18 cellular contexts compared by ENCODE assay signal in the genomic region with DNA sequence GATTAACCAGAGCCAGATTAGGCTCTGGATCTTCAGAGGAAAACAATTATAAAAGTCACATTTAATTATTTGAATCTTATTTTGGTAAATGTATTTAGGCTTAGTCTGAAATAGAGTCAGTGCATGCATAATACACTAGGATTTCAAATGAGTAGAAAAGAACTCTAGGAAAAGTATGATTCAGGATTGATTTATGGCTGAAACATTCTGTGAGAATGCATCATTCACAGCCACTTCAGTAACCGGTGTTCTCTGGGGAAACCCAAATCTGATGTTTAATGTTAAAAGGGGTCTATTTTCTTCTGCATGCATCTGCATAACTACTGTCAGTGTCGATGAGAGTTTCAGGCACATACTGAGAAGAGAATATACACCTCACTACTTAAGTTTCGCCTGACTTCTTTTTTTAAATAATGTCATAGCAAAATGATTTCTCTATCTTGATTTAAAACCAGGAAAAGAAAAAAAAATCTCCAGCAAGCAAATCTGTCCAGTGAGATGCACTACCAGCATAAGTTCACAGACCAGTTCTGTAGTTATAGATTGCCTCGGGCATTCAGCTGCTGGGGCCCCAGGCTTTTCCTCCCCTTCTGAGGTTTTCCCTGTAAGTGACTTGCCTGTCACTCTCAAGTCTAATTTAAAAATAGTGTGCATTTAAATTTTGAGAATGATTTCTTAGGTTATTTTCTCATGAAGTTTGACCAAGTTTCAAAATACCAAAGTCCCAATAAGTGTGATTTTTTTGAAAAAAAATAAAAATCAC.
A peak's percentile ranks its signal among the peaks of the same experiment; 100 is the strongest.
DNase-seq lines count a peak whose midpoint lies in the region; ATAC-seq and TF ChIP-seq lines count a peak whose summit lies in the region.
"Had no signal": no experiment of that assay in that cellular context is flagged by ENCODE, and none has a peak within 500 bp of the region (broad histone marks: within the 10 kb centered on the region; RNA-seq: fewer than 3 reads in every experiment).

No MANE protein-coding gene starts in this region.

- H3K4me1 ChIP-seq in SJCRH30 (no peaks in the 10 kb centered on the region), foreskin keratinocyte (no peaks in the 10 kb centered on the region)
- no peaks in the 10 kb centered on the region for H3K4me1 ChIP-seq in naive thymus-derived CD4-positive, alpha-beta T cell (ENCODE audit: control insufficient read depth in 2 of 2, insufficient read depth in 2 of 2, low read length in 2 of 2)
- H3K4me1 ChIP-seq: Peyer's patch had no signal

- H3K36me3 ChIP-seq in SJCRH30: no peaks in the 10 kb centered on the region
- no peaks in the 10 kb centered on the region for H3K36me3 ChIP-seq in naive thymus-derived CD4-positive, alpha-beta T cell (ENCODE audit: control insufficient read depth in 2 of 3, insufficient read depth in 3 of 3, low read length in 3 of 3)
- H3K36me3 ChIP-seq: Peyer's patch had no signal

- no peak overlapping the region for H3K4me3 ChIP-seq in SJCRH30
- no peak overlapping the region for H3K4me3 ChIP-seq in naive thymus-derived CD4-positive, alpha-beta T cell (ENCODE audit: low read length)
- H3K4me3 ChIP-seq: Peyer's patch had no signal

- no peaks in the 10 kb centered on the region for H3K27me3 ChIP-seq in SJCRH30
- H3K27me3 ChIP-seq in foreskin keratinocyte: no peaks in the 10 kb centered on the region
- no peaks in the 10 kb centered on the region for H3K27me3 ChIP-seq in naive thymus-derived CD4-positive, alpha-beta T cell (ENCODE audit: control insufficient read depth in 2 of 2, insufficient read depth in 2 of 2, low read length in 2 of 2)
- H3K27me3 ChIP-seq: Peyer's patch had no signal

- H3K27ac ChIP-seq in SJCRH30 (no peak overlapping the region), foreskin keratinocyte (no peak overlapping the region)
- no peak overlapping the region for H3K27ac ChIP-seq in naive thymus-derived CD4-positive, alpha-beta T cell (ENCODE audit: low read depth, low read length)
- H3K27ac ChIP-seq: Peyer's patch had no signal

- H3K9me3 Mint-ChIP-seq in activated T-cell treated with anti-CD3 and anti-CD28 coated beads, Interleukin-2, amount 50 U/mL, for 72 hours: no peaks in the 10 kb centered on the region
- peaks cover 0 to 3% (median 0%) of the 10 kb centered on the region in 11 donors for H3K9me3 Mint-ChIP-seq in naive thymus-derived CD4-positive, alpha-beta T cell

- no peaks in the 10 kb centered on the region for H3K9me3 ChIP-seq in SJCRH30 (replicated peaks)
- H3K9me3 ChIP-seq in naive thymus-derived CD4-positive, alpha-beta T cell (ENCODE audit: control insufficient read depth in 2 of 3, low read length in 3 of 3): no peaks in the 10 kb centered on the region
- H3K9me3 ChIP-seq: Peyer's patch had no signal

- no peaks in the 10 kb centered on the region for H3K4me1 Mint-ChIP-seq in activated T-cell treated with anti-CD3 and anti-CD28 coated beads, Interleukin-2, amount 50 U/mL, for 72 hours (ENCODE audit: low read depth)
- H3K4me1 Mint-ChIP-seq in naive thymus-derived CD4-positive, alpha-beta T cell: no peaks in the 10 kb centered on the region
- H3K4me1 Mint-ChIP-seq: B cell; CD4-positive, CD25-positive, alpha-beta regulatory T cell had no signal

- peak; percentile 87 for ATAC-seq in foreskin keratinocyte
- ATAC-seq in activated T-cell treated with anti-CD3 and anti-CD28 coated beads, Interleukin-2, amount 50 U/mL, for 72 hours (replicated peaks in 1 of 2): no peak
- no peak for ATAC-seq in naive thymus-derived CD4-positive, alpha-beta T cell
- ATAC-seq: SK-N-SH treated with all-trans-retinoic acid at 6 μM for 48 hours had no signal

- no peaks in the 10 kb centered on the region for H3K36me3 Mint-ChIP-seq in activated T-cell treated with anti-CD3 and anti-CD28 coated beads, Interleukin-2, amount 50 U/mL, for 72 hours (ENCODE audit: insufficient read depth in 2 of 2)
- no peaks in the 10 kb centered on the region for H3K36me3 Mint-ChIP-seq in naive thymus-derived CD4-positive, alpha-beta T cell
- H3K36me3 Mint-ChIP-seq: CD4-positive, CD25-positive, alpha-beta regulatory T cell had no signal

- H3K27me3 Mint-ChIP-seq in activated T-cell treated with anti-CD3 and anti-CD28 coated beads, Interleukin-2, amount 50 U/mL, for 72 hours (ENCODE audit: low read depth): no peaks in the 10 kb centered on the region
- no peaks in the 10 kb centered on the region for H3K27me3 Mint-ChIP-seq in naive thymus-derived CD4-positive, alpha-beta T cell
- H3K27me3 Mint-ChIP-seq: B cell; CD4-positive, CD25-positive, alpha-beta regulatory T cell had no signal

- no peak overlapping the region for H3K27ac Mint-ChIP-seq in activated T-cell treated with anti-CD3 and anti-CD28 coated beads, Interleukin-2, amount 50 U/mL, for 72 hours
- no peak overlapping the region for H3K27ac Mint-ChIP-seq in naive thymus-derived CD4-positive, alpha-beta T cell
- H3K27ac Mint-ChIP-seq: B cell; CD4-positive, CD25-positive, alpha-beta regulatory T cell had no signal

- DNase-seq in A172 (ENCODE audit: low spot score): peak; percentile 34
- DNase-seq in COLO668 (lab: John Stamatoyannopoulos, UW; ENCODE audit: unreplicated experiment): peak; percentile 18
- DNase-seq in SJCRH30: peak; percentile 24 to 60
- peak; percentile 23 to 62 for DNase-seq in foreskin keratinocyte
- DNase-seq in activated T-cell treated with anti-CD3 and anti-CD28 coated beads, Interleukin-2, amount 50 U/mL, for 72 hours: no peak
- no peak for DNase-seq in NCI-H2107 (lab: John Stamatoyannopoulos, UW)
- no peak for DNase-seq in naive thymus-derived CD4-positive, alpha-beta T cell
- DNase-seq: CD4-positive, CD25-positive, alpha-beta regulatory T cell; H7; Karpas-422; MM.1S; NCI-H2081 treated with DMSO at 0.1 percent for 48 hours; NCI-H446; Peyer's patch; Right ventricle myocardium superior; T-helper 1 cell had no signal

- POLR2A ChIA-PET in naive thymus-derived CD4-positive, alpha-beta T cell (lab: Charles Lee): no interaction called here

- no peak overlapping the region for H3K4me3 Mint-ChIP-seq in activated T-cell treated with anti-CD3 and anti-CD28 coated beads, Interleukin-2, amount 50 U/mL, for 72 hours
- no peak overlapping the region for H3K4me3 Mint-ChIP-seq in naive thymus-derived CD4-positive, alpha-beta T cell
- H3K4me3 Mint-ChIP-seq: B cell; CD4-positive, CD25-positive, alpha-beta regulatory T cell had no signal

- CTCF ChIA-PET in naive thymus-derived CD4-positive, alpha-beta T cell (lab: Charles Lee): no interaction called here

- no peak for TF ChIP-seq CTCF in foreskin keratinocyte (conservative IDR thresholded peaks at IDR 0.05)

- intact Hi-C loops in naive thymus-derived CD4-positive, alpha-beta T cell (cut with micrococcal nuclease): no loop called here

Comparison
In these comparisons a context has a peak if more than half of its experiments do, and no peak if none do; other contexts are left out.
1. DNase-seq: peak in A172 (single experiment), COLO668 (single experiment), SJCRH30 (2 of 2) and foreskin keratinocyte (2 of 2); none in activated T-cell treated with anti-CD3 and anti-CD28 coated beads, Interleukin-2, amount 50 U/mL, for 72 hours (0 of 2), NCI-H2107 (single experiment) and naive thymus-derived CD4-positive, alpha-beta T cell (0 of 9).